22 cellular contexts compared by ENCODE assay signal in the genomic region with DNA sequence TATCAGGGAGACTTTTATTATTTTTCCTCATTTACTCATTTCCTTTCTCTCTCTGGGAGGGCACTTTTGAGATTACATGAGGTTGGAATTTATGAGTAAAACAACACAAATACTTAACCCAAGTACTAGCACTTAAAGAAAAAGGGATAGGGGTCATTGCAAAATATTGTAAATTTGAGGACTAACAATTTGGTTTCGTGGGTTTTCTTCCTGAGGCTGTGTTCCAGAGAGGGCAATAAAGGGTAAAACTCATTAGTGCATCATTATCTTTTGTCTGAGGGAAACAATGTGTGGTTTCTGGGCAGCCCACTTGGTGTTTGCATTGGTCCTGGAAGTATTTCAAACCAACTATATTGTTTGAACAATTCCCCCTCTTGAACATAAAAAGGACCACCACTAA.
DNase-seq lines count a peak whose midpoint lies in the region; FAIRE-seq and TF ChIP-seq lines count a peak whose summit lies in the region.
"Had no signal": no experiment of that assay in that cellular context is flagged by ENCODE, and none has a peak within 500 bp of the region (broad histone marks: within the 10 kb centered on the region; RNA-seq: fewer than 3 reads in every experiment).

No MANE protein-coding gene starts in this region.

- no peaks in the 10 kb centered on the region for H3K9me3 Mint-ChIP-seq in osteocyte (ENCODE audit: unreplicated experiment)
- H3K9me3 Mint-ChIP-seq: activated CD4-positive, alpha-beta memory T cell treated with anti-CD3 and anti-CD28 coated beads for 36 hours had no signal

- no peak overlapping the region for H3K4me3 Mint-ChIP-seq in osteocyte (ENCODE audit: unreplicated experiment)
- H3K4me3 Mint-ChIP-seq: activated CD4-positive, alpha-beta memory T cell treated with anti-CD3 and anti-CD28 coated beads for 36 hours; B cell; T-helper 17 cell had no signal

- peak; percentile 61 for FAIRE-seq in D721Med (lab: Jason Lieb, UNC)
- FAIRE-seq: colon, G401.6, islet of Langerhans had no signal

- peaks cover 74% of the 10 kb centered on the region for H3K27me3 Mint-ChIP-seq in osteocyte (ENCODE audit: unreplicated experiment)
- H3K27me3 Mint-ChIP-seq: activated CD4-positive, alpha-beta memory T cell treated with anti-CD3 and anti-CD28 coated beads for 36 hours; B cell; T-helper 17 cell had no signal

- no peak for DNase-seq in D721Med (ENCODE audit: insufficient read length, low spot score)
- peak; percentile 25 for DNase-seq in HS-5 (ENCODE audit: low read depth)
- peak; percentile 21 for DNase-seq in T1000 (lab: John Stamatoyannopoulos, UW)
- DNase-seq in iris pigment epithelial cell (ENCODE audit: low read depth): peak; percentile 53
- DNase-seq in OCI-M2 (lab: John Stamatoyannopoulos, UW; ENCODE audit: unreplicated experiment): no peak
- DNase-seq in OCI-M1 (lab: John Stamatoyannopoulos, UW): no peak
- no peak for DNase-seq in NCI-H1436 treated with DMSO at 0.1 percent for 48 hours (lab: John Stamatoyannopoulos, UW)
- DNase-seq in osteocyte (ENCODE audit: extremely low spot score, unreplicated experiment): no peak
- DNase-seq: activated CD4-positive, alpha-beta memory T cell treated with anti-CD3 and anti-CD28 coated beads for 36 hours; activated naive CD4-positive, alpha-beta T cell treated with Interleukin-2 at 50 U/mL for 16 hours; anterior cingulate cortex; COR-L47; H7; MM.1S; NCI-H1930; NCI-H524; SIG-M5; T-helper 17 cell had no signal

- peaks cover 2% of the 10 kb centered on the region for H3K36me3 Mint-ChIP-seq in osteocyte (ENCODE audit: unreplicated experiment)
- H3K36me3 Mint-ChIP-seq: activated CD4-positive, alpha-beta memory T cell treated with anti-CD3 and anti-CD28 coated beads for 36 hours had no signal

- peaks cover 11% of the 10 kb centered on the region for H3K4me1 Mint-ChIP-seq in osteocyte (ENCODE audit: unreplicated experiment)
- H3K4me1 Mint-ChIP-seq: B cell had no signal

- H3K27ac Mint-ChIP-seq in osteocyte (ENCODE audit: unreplicated experiment): no peak overlapping the region
- H3K27ac Mint-ChIP-seq: activated CD4-positive, alpha-beta memory T cell treated with anti-CD3 and anti-CD28 coated beads for 36 hours; B cell had no signal

- no peak for TF ChIP-seq CTCF in D721Med (IDR thresholded peaks at IDR 0.05; ENCODE audit: insufficient read depth, missing control alignments)
- no peak for TF ChIP-seq CTCF in osteocyte (IDR thresholded peaks at IDR 0.05)

Comparison
In these comparisons a context has a peak if more than half of its experiments do, and no peak if none do; other contexts are left out.
1. DNase-seq: peak in HS-5 (single experiment), T1000 (single experiment) and iris pigment epithelial cell (single experiment); none in D721Med (single experiment), OCI-M2 (single experiment), OCI-M1 (single experiment), NCI-H1436 treated with DMSO at 0.1 percent for 48 hours (single experiment) and osteocyte (single experiment).